Comparison of ENCODE assay signal across 8 cellular contexts in the genomic region with DNA sequence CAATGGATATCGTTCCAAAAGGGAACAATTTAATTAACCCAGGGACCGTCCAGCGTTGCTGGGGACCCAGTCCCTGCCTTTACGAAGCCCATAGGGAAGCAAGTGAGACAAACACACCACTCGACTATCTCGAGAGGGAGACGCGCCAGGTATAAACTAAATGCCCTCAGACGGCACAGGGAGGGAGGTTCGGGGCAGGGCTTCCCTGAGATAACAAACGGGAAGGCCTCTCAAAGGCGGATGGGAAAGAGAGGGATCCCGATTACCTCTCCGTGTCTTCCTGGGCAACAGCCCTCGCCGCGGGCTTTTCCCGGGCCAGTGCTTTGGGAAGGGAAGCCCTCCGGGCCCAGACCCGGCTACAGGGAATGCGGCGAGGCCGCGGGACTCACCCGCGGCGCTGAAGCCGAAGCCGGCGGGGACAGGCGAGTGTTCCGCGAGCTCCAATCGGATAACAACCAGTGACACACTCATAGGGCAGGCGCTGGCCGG. TPM values are rescaled to one million over a fixed set of nuclear protein-coding genes. Genes with fewer than 3 reads are reported as not detected.
DNase-seq lines count a peak whose midpoint lies in the region; ATAC-seq, FAIRE-seq and TF ChIP-seq lines count a peak whose summit lies in the region.

No MANE protein-coding gene starts in this region.

- intact Hi-C loops in MCF 10A (cut with micrococcal nuclease), result no loop called here

- peaks cover 30 to 37% (median 33%) of the 10 kb centered on the region in 11 experiments for H3K36me3 ChIP-seq in BLaER1 treated with 17β-estradiol and CSF1 and Interleukin-3, amounts not matched to agents 10 nM and 100 nM
- peaks cover 17% of the 10 kb centered on the region; the same call in 1 of the 2 replicates for H3K36me3 ChIP-seq in Karpas-422 (ENCODE audit: insufficient read depth, low read length)
- no peaks in the 10 kb centered on the region for H3K36me3 ChIP-seq in urinary bladder (ENCODE audit: insufficient read depth)

- H3K9me3 ChIP-seq in BLaER1 treated with 17β-estradiol and CSF1 and Interleukin-3, amounts not matched to agents 10 nM and 100 nM (replicated peaks in 1 of 11), result no peaks in the 10 kb centered on the region
- no peaks in the 10 kb centered on the region for H3K9me3 ChIP-seq in Karpas-422 (ENCODE audit: low read length)

- peak overlapping the region; percentile 88 to 94 (median 91) for H3K27ac ChIP-seq in BLaER1 treated with 17β-estradiol and CSF1 and Interleukin-3, amounts not matched to agents 10 nM and 100 nM
- peak overlapping the region; percentile 10; the same call in 1 of the 2 replicates for H3K27ac ChIP-seq in Karpas-422 (ENCODE audit: low read length)
- H3K27ac ChIP-seq in urinary bladder (ENCODE audit: low read depth), result peak overlapping the region; percentile 51

- H3K9me2 ChIP-seq in Karpas-422 (replicated peaks; ENCODE audit: insufficient read depth, low read length), result no peaks in the 10 kb centered on the region

- H3K9ac ChIP-seq in BLaER1 treated with 17β-estradiol and CSF1 and Interleukin-3, amounts not matched to agents 10 nM and 100 nM, result peak overlapping the region; percentile 94 to 98 (median 96)
- peak overlapping the region; percentile 88 for H3K9ac ChIP-seq in Karpas-422 (ENCODE audit: low read length)

- peak overlapping the region; percentile 84 to 98 (median 90) for H3K4me3 ChIP-seq in BLaER1 treated with 17β-estradiol and CSF1 and Interleukin-3, amounts not matched to agents 10 nM and 100 nM
- H3K4me3 ChIP-seq in Karpas-422 (ENCODE audit: low read length) (peak overlapping the region; percentile 81), urinary bladder (ENCODE audit: low read depth, low read length) (peak overlapping the region; percentile 99)

- H3K36me3 Mint-ChIP-seq in MCF 10A (ENCODE audit: insufficient read depth, unreplicated experiment) (peaks cover 31% of the 10 kb centered on the region), memory B cell (peaks cover 8% of the 10 kb centered on the region)

- CTCF ChIA-PET in MCF 10A (lab: Yijun Ruan, JAX), result interaction anchor here (0.5 to 1.8 kb wide), 6 partner anchors 88 to 307 kb away, joined by 3 to 6 read pairs (median 3); no protein-coding TSS in a partner anchor

- peak overlapping the region; percentile 78 to 97 (median 93) for H3K4me2 ChIP-seq in BLaER1 treated with 17β-estradiol and CSF1 and Interleukin-3, amounts not matched to agents 10 nM and 100 nM
- peak overlapping the region; percentile 71 for H3K4me2 ChIP-seq in Karpas-422 (ENCODE audit: low read depth, low read length, poor library complexity, severe bottlenecking)

- H3K4me3 Mint-ChIP-seq in MCF 10A (ENCODE audit: unreplicated experiment), result peak overlapping the region; percentile 93
- H3K4me3 Mint-ChIP-seq in memory B cell, result peak overlapping the region; percentile 97

- BruUV-seq in MCF 10A (replicated peaks; lab: Mats Ljungman, UMichigan), result TSS peak; percentile 42

- H3K4me1 Mint-ChIP-seq in MCF 10A (ENCODE audit: insufficient read depth, unreplicated experiment) (peaks cover 17% of the 10 kb centered on the region), memory B cell (peaks cover 24% of the 10 kb centered on the region)

- DNase-seq in Karpas-422, result peak; percentile 46
- DNase-seq in MCF 10A (ENCODE audit: unreplicated experiment), result peak; percentile 23
- DNase-seq in memory B cell (ENCODE audit: low spot score in 2 of 2), result no peak
- no peak for DNase-seq in H54 (ENCODE audit: insufficient read length, low spot score)
- DNase-seq in T1000 (lab: John Stamatoyannopoulos, UW), result no peak

- no peak for FAIRE-seq in H54 (lab: Jason Lieb, UNC)

- peaks cover 22 to 27% (median 25%) of the 10 kb centered on the region in 10 experiments for H3K4me1 ChIP-seq in BLaER1 treated with 17β-estradiol and CSF1 and Interleukin-3, amounts not matched to agents 10 nM and 100 nM
- peaks cover 25% of the 10 kb centered on the region for H3K4me1 ChIP-seq in Karpas-422 (ENCODE audit: low read length)
- peaks cover 2% of the 10 kb centered on the region for H3K4me1 ChIP-seq in urinary bladder (ENCODE audit: insufficient read depth)

- no peaks in the 10 kb centered on the region for H3K27me3 ChIP-seq in BLaER1 treated with 17β-estradiol and CSF1 and Interleukin-3, amounts not matched to agents 10 nM and 100 nM
- H3K27me3 ChIP-seq in Karpas-422 (ENCODE audit: low read length), result no peaks in the 10 kb centered on the region

- H3K9me3 Mint-ChIP-seq in MCF 10A (ENCODE audit: unreplicated experiment) (no peaks in the 10 kb centered on the region), memory B cell (no peaks in the 10 kb centered on the region)

- H2AFZ ChIP-seq in Karpas-422 (ENCODE audit: low read length), result peak overlapping the region; percentile 23

- ATAC-seq in GM21360 (IDR thresholded peaks at IDR 0.05; ENCODE audit: unreplicated experiment) (peak; percentile 11), memory B cell (ENCODE audit: low read depth) (no peak)

- peaks cover 0 to 42% (median 30%) of the 10 kb centered on the region in 11 experiments; a peak in 19 of 22 replicates for H4K20me1 ChIP-seq in BLaER1 treated with 17β-estradiol and CSF1 and Interleukin-3, amounts not matched to agents 10 nM and 100 nM
- H4K20me1 ChIP-seq in Karpas-422 (ENCODE audit: insufficient read depth, low read depth, low read length), result no peaks in the 10 kb centered on the region; the same call in 1 of the 2 replicates

- WGBS in urinary bladder, result under 1% methylated on average over 36 of the region's 36 CpGs

- no peak for TF ChIP-seq POLR2A in H54 (IDR thresholded peaks at IDR 0.05; ENCODE audit: low read depth, low read length)

- no peak for TF ChIP-seq CTCF in MCF 10A (IDR thresholded peaks at IDR 0.05; ENCODE audit: unreplicated experiment)

- POLR2A ChIA-PET in MCF 10A (lab: Yijun Ruan, JAX), result interaction anchor here (0.6 to 2.8 kb wide), 32 partner anchors 9 to 1167 kb away, joined by 3 to 26 read pairs (median 3); a partner anchor contains a TSS

- H3K27ac Mint-ChIP-seq in MCF 10A (ENCODE audit: low read depth, unreplicated experiment) (peak overlapping the region; percentile 93), memory B cell (peak overlapping the region; percentile 95)

- H3K27me3 Mint-ChIP-seq in MCF 10A (ENCODE audit: insufficient read depth, unreplicated experiment) (no peaks in the 10 kb centered on the region), memory B cell (no peaks in the 10 kb centered on the region)

- H3K79me2 ChIP-seq in Karpas-422 (ENCODE audit: low read length), result peaks cover 56% of the 10 kb centered on the region

RNA-seq across cellular contexts. Expression of a gene that starts 0.4 kb away (rescaled TPM):
- total RNA-seq in Karpas-422 (2014; rRNA removed; shearing (Covaris generic); ENCODE audit: low replicate concordance), result 14.6 and 17.6 TPM in 2 replicates
- 22.1 and 24.4 TPM in 2 replicates for total RNA-seq in MCF 10A (2022)
- 18.8 TPM for total RNA-seq in urinary bladder
- 10.6 TPM for polyA plus RNA-seq in urinary bladder

RNA-seq across cellular contexts. Expression of a gene that starts 0.5 kb away (rescaled TPM):
- total RNA-seq in Karpas-422 (2014; rRNA removed; shearing (Covaris generic); ENCODE audit: low replicate concordance), result 36.9 and 38.9 TPM in 2 replicates
- 25.4 and 31.0 TPM in 2 replicates for total RNA-seq in MCF 10A (2022)
- 27.5 TPM for total RNA-seq in urinary bladder
- polyA plus RNA-seq in urinary bladder, result 16.4 TPM

Comparison
In these comparisons a context has a peak if more than half of its experiments do, and no peak if none do; other contexts are left out.
1. H3K27ac ChIP-seq: peak in every context shown above with its lines; median percentile 91 in BLaER1 treated with 17β-estradiol and CSF1 and Interleukin-3, amounts not matched to agents 10 nM and 100 nM; 51 in urinary bladder; 10 in Karpas-422.
2. DNase-seq: peak in Karpas-422 (single experiment) and MCF 10A (single experiment); none in memory B cell (0 of 2), H54 (single experiment) and T1000 (single experiment).
3. Peak in every context shown above with its lines, with median percentiles within 50 percentile points of each other: H3K4me3 ChIP-seq.